In the genomic region with DNA sequence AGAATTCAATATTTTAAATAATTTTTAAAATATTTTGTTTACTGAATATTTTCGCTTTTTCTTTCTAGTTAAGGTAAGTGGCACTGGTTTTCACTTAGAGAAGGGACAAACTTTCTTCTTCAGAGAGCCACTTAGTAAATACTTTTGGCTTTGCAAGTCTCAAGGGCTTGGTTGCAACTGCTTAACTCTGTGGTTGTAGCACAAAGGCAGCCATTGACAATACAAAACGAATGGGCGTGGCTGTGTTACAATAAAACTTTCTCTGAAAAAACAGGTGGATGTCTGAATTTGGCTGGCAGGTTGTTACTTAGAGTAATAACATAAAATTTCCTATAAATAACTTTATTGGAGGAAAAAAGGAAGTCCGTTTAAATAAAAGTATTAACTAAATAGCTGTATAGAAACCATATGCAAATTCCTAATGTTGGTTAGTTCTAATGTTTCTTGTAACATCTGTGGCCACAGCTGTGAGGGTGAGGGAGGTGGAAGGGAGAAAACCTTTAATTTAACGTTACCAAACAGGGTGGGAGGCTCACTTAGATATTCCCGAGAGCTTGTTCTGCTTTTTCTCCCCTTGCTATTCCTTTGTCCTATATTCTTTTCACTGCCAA, we compare ENCODE assay signal across 16 cellular contexts.
DNase-seq lines count a peak whose midpoint lies in the region; ATAC-seq and TF ChIP-seq lines count a peak whose summit lies in the region.
"Had no signal": no experiment of that assay in that cellular context is flagged by ENCODE, and none has a peak within 500 bp of the region (broad histone marks: within the 10 kb centered on the region; RNA-seq: fewer than 3 reads in every experiment).

No MANE protein-coding gene starts in this region.

- H3K79me2 ChIP-seq in DOHH2 (ENCODE audit: control insufficient read depth, low read length) (no peaks in the 10 kb centered on the region), MM.1S (ENCODE audit: low read length) (no peaks in the 10 kb centered on the region)

- no peak overlapping the region for H3K9ac ChIP-seq in MM.1S (ENCODE audit: low read length)

- TF ChIP-seq EP300 in transverse colon (IDR thresholded peaks at IDR 0.05; ENCODE audit: low read depth) (no peak), sigmoid colon (IDR thresholded peaks at IDR 0.05) (no peak)

- TF ChIP-seq CTCF in DOHH2 (IDR thresholded peaks at IDR 0.05; ENCODE audit: low read depth, low read length, poor library complexity, severe bottlenecking) = no peak
- no peak for TF ChIP-seq CTCF in MM.1S (IDR thresholded peaks at IDR 0.05; ENCODE audit: low read length)
- no peak for TF ChIP-seq CTCF in transverse colon (IDR thresholded peaks at IDR 0.05)
- no peak for TF ChIP-seq CTCF in sigmoid colon (IDR thresholded peaks at IDR 0.05)

- peaks cover 12% of the 10 kb centered on the region for H3K4me1 ChIP-seq in DOHH2 (ENCODE audit: control insufficient read depth, low read length)
- H3K4me1 ChIP-seq in MM.1S (ENCODE audit: low read length) = no peaks in the 10 kb centered on the region
- H3K4me1 ChIP-seq in transverse colon = no peaks in the 10 kb centered on the region
- H3K4me1 ChIP-seq in sigmoid colon = no peaks in the 10 kb centered on the region
- H3K4me1 ChIP-seq: colonic mucosa, prostate gland, SJSA1, suprapubic skin had no signal

- peak; percentile 66 for ATAC-seq in GM19452 (IDR thresholded peaks at IDR 0.05; ENCODE audit: unreplicated experiment)
- peak; percentile 70 for ATAC-seq in HG02840 (IDR thresholded peaks at IDR 0.05; ENCODE audit: low FRiP score, unreplicated experiment)
- ATAC-seq: activated CD8-positive, alpha-beta T cell treated with anti-CD3 and anti-CD28 coated beads, Interleukin-2, amount 10 ng/mL, durations not matched to agents 7 days and 5 days; activated T-helper 17 cell treated with anti-CD3 and anti-CD28 coated beads, Interleukin-2, amount 50 U/mL, for 72 hours; esophagus mucosa had no signal

- H3F3A ChIP-seq in DOHH2 (ENCODE audit: control insufficient read depth, insufficient read depth) (no peaks in the 10 kb centered on the region), MM.1S (ENCODE audit: insufficient read depth, low read length) (no peaks in the 10 kb centered on the region)

- H3K27me3 ChIP-seq in DOHH2 (ENCODE audit: control insufficient read depth, low read length) (peaks cover 28% of the 10 kb centered on the region), MM.1S (replicated peaks; ENCODE audit: insufficient read depth, low read length) (no peaks in the 10 kb centered on the region), transverse colon (no peaks in the 10 kb centered on the region), sigmoid colon (no peaks in the 10 kb centered on the region)
- H3K27me3 ChIP-seq: colonic mucosa, suprapubic skin had no signal

- intact Hi-C loops in transverse colon (cut with DNase I; ENCODE audit: low total_unique reads) = no loop called here
- intact Hi-C loops in sigmoid colon (cut with DNase I) = no loop called here

- H3K4me3 ChIP-seq in DOHH2 (ENCODE audit: low read length) (no peak overlapping the region), MM.1S (ENCODE audit: low read length) (no peak overlapping the region), transverse colon (no peak overlapping the region), sigmoid colon (no peak overlapping the region)
- H3K4me3 ChIP-seq: colonic mucosa, prostate gland, SJSA1, suprapubic skin had no signal

- H3K9me2 ChIP-seq in DOHH2 (replicated peaks; ENCODE audit: control insufficient read depth, low read length) (no peaks in the 10 kb centered on the region), MM.1S (replicated peaks; ENCODE audit: insufficient read depth, low read length) (no peaks in the 10 kb centered on the region)

- no peaks in the 10 kb centered on the region for H3K9me3 ChIP-seq in DOHH2 (ENCODE audit: control insufficient read depth, insufficient read depth, low read length)
- H3K9me3 ChIP-seq in MM.1S (replicated peaks; ENCODE audit: insufficient read depth, low read length) = no peaks in the 10 kb centered on the region
- H3K9me3 ChIP-seq in transverse colon = no peaks in the 10 kb centered on the region
- no peaks in the 10 kb centered on the region for H3K9me3 ChIP-seq in sigmoid colon
- H3K9me3 ChIP-seq: colonic mucosa, prostate gland, SJSA1, suprapubic skin had no signal

- H4K20me1 ChIP-seq in DOHH2 (ENCODE audit: control insufficient read depth, insufficient read depth, low read depth, low read length) (no peaks in the 10 kb centered on the region), MM.1S (ENCODE audit: insufficient read depth, low read length) (no peaks in the 10 kb centered on the region)

- TF ChIP-seq POLR2A in transverse colon (IDR thresholded peaks at IDR 0.05) (no peak), sigmoid colon (IDR thresholded peaks at IDR 0.05) (no peak)

- in situ Hi-C loops in transverse colon (cut with MboI; ENCODE audit: low pct_ligation_motif_present in 1 of 4, low pct_unique_long_range_greater_than_20kb in 1 of 4, low sequenced_read_pairs in 3 of 4) = no loop called here

- H3K4me2 ChIP-seq in DOHH2 (ENCODE audit: low read length) (peak overlapping the region; percentile 19; the same call in 1 of the 2 replicates), MM.1S (ENCODE audit: low read depth, low read length) (no peak overlapping the region)

- H3K27ac ChIP-seq in DOHH2 (ENCODE audit: low read depth, low read length) = no peak overlapping the region
- no peak overlapping the region for H3K27ac ChIP-seq in MM.1S (ENCODE audit: low read length)
- H3K27ac ChIP-seq in transverse colon = no peak overlapping the region
- no peak overlapping the region for H3K27ac ChIP-seq in sigmoid colon
- H3K27ac ChIP-seq: colonic mucosa, prostate gland, SJSA1, suprapubic skin had no signal

- WGBS in transverse colon (ENCODE audit: low coverage in 1 of 2), 2 donors = 48 to 56% methylated on average over 6 of the region's 6 CpGs
- WGBS in sigmoid colon, 2 donors = 28 to 60% methylated on average over 6 of the region's 6 CpGs

- DNase-seq in MM.1S (peak; percentile 44), DMS114 treated with DMSO at 0.1 percent for 48 hours (lab: John Stamatoyannopoulos, UW; ENCODE audit: unreplicated experiment) (no peak), kidney glomerular epithelial cell (lab: John Stamatoyannopoulos, UW) (no peak), transverse colon (no peak), sigmoid colon (no peak)
- DNase-seq: activated CD8-positive, alpha-beta T cell treated with anti-CD3 and anti-CD28 coated beads, Interleukin-2, amount 10 ng/mL, durations not matched to agents 7 days and 5 days; colonic mucosa; NCI-H2029 treated with DMSO at 0.1 percent for 48 hours had no signal

- H3K36me3 ChIP-seq in DOHH2 (ENCODE audit: control insufficient read depth, low read length) = no peaks in the 10 kb centered on the region
- H3K36me3 ChIP-seq in MM.1S (replicated peaks; ENCODE audit: insufficient read depth, low read length) = no peaks in the 10 kb centered on the region
- H3K36me3 ChIP-seq in transverse colon = no peaks in the 10 kb centered on the region
- H3K36me3 ChIP-seq in sigmoid colon = no peaks in the 10 kb centered on the region
- H3K36me3 ChIP-seq: colonic mucosa, prostate gland, SJSA1, suprapubic skin had no signal

- no peak overlapping the region for H2AFZ ChIP-seq in MM.1S (ENCODE audit: low read length)
